Comparison of ENCODE assay signal across 22 cellular contexts in genomic region chr1:78843111-78843908, GRCh38.
DNase-seq lines count a peak whose midpoint lies in the region; ATAC-seq and TF ChIP-seq lines count a peak whose summit lies in the region.
"Had no signal": no experiment of that assay in that cellular context is flagged by ENCODE, and none has a peak within 500 bp of the region (broad histone marks: within the 10 kb centered on the region; RNA-seq: fewer than 3 reads in every experiment).

No MANE protein-coding gene starts in this region.

- no peaks in the 10 kb centered on the region for H3K9me3 Mint-ChIP-seq in activated T-cell treated with anti-CD3 and anti-CD28 coated beads, Interleukin-2, amount 50 U/mL, for 72 hours
- H3K9me3 Mint-ChIP-seq: T-helper 2 cell treated with Interferon-gamma antibody and Interleukin-4, amounts not matched to agents 5 μg/mL and 100 μg/mL, for 36 hours had no signal

- H3K4me2 ChIP-seq in fibroblast of lung (ENCODE audit: extremely low read depth, insufficient read depth, low read length): no peak overlapping the region
- H3K4me2 ChIP-seq in smooth muscle cell: peak overlapping the region; percentile 62
- H3K4me2 ChIP-seq: BLaER1 treated with 17β-estradiol and CSF1 and Interleukin-3, amounts not matched to agents 10 nM and 100 nM had no signal

- no peak overlapping the region for H3K9ac ChIP-seq in fibroblast of lung (ENCODE audit: insufficient read depth, low read length)
- no peak overlapping the region for H3K9ac ChIP-seq in smooth muscle cell (ENCODE audit: low read depth)
- H3K9ac ChIP-seq: BLaER1 treated with 17β-estradiol and CSF1 and Interleukin-3, amounts not matched to agents 10 nM and 100 nM had no signal

- no peaks in the 10 kb centered on the region for H3K27me3 Mint-ChIP-seq in activated T-cell treated with anti-CD3 and anti-CD28 coated beads, Interleukin-2, amount 50 U/mL, for 72 hours (ENCODE audit: low read depth)

- H3K79me2 ChIP-seq in fibroblast of lung (ENCODE audit: control insufficient read depth, insufficient read depth, low read length) (no peaks in the 10 kb centered on the region), smooth muscle cell (ENCODE audit: low read depth) (no peaks in the 10 kb centered on the region)

- H3K27me3 ChIP-seq in fibroblast of lung (ENCODE audit: control insufficient read depth, insufficient read depth, low read length) (no peaks in the 10 kb centered on the region), smooth muscle cell (ENCODE audit: low read depth) (no peaks in the 10 kb centered on the region)
- H3K27me3 ChIP-seq: BLaER1 treated with 17β-estradiol and CSF1 and Interleukin-3, amounts not matched to agents 10 nM and 100 nM; esophagus squamous epithelium; heart right ventricle; neutrophil; Peyer's patch had no signal

- no peak overlapping the region for H3K27ac Mint-ChIP-seq in activated T-cell treated with anti-CD3 and anti-CD28 coated beads, Interleukin-2, amount 50 U/mL, for 72 hours
- H3K27ac Mint-ChIP-seq: activated CD8-positive, alpha-beta T cell treated with anti-CD3 and anti-CD28 coated beads, Interleukin-2, amount 10 ng/mL, durations not matched to agents 7 days and 5 days; immature natural killer cell; T-helper 2 cell treated with Interferon-gamma antibody and Interleukin-4, amounts not matched to agents 5 μg/mL and 100 μg/mL, for 36 hours had no signal

- H3K4me1 Mint-ChIP-seq in activated T-cell treated with anti-CD3 and anti-CD28 coated beads, Interleukin-2, amount 50 U/mL, for 72 hours (ENCODE audit: low read depth): no peaks in the 10 kb centered on the region
- H3K4me1 Mint-ChIP-seq: immature natural killer cell had no signal

- H3K4me3 Mint-ChIP-seq in activated T-cell treated with anti-CD3 and anti-CD28 coated beads, Interleukin-2, amount 50 U/mL, for 72 hours: no peak overlapping the region
- H3K4me3 Mint-ChIP-seq: activated CD8-positive, alpha-beta T cell treated with anti-CD3 and anti-CD28 coated beads, Interleukin-2, amount 10 ng/mL, durations not matched to agents 7 days and 5 days; immature natural killer cell; T-helper 2 cell treated with Interferon-gamma antibody and Interleukin-4, amounts not matched to agents 5 μg/mL and 100 μg/mL, for 36 hours had no signal

- 21% methylated on average over 5 of the region's 5 CpGs for WGBS in smooth muscle cell (ENCODE audit: low lambda C conversion rate)

- H2AFZ ChIP-seq in fibroblast of lung (ENCODE audit: low read length) (no peak overlapping the region), smooth muscle cell (ENCODE audit: low read depth) (peak overlapping the region; percentile 38)

- ATAC-seq in SK-N-SH treated with all-trans-retinoic acid at 6 μM for 48 hours (peak; percentile 13), GM18502 (IDR thresholded peaks at IDR 0.05; ENCODE audit: poor library complexity, unreplicated experiment) (no peak)
- ATAC-seq in activated T-cell treated with anti-CD3 and anti-CD28 coated beads, Interleukin-2, amount 50 U/mL, for 72 hours (replicated peaks in 1 of 2): no peak
- ATAC-seq: activated CD8-positive, alpha-beta T cell treated with anti-CD3 and anti-CD28 coated beads, Interleukin-2, amount 10 ng/mL, durations not matched to agents 7 days and 5 days; heart right ventricle had no signal

- H3K4me3 ChIP-seq in fibroblast of lung (replicated peaks in 1 of 4; ENCODE audit: control extremely low read depth in 1 of 4, insufficient read depth in 1 of 4, low read depth in 3 of 4, low read length in 4 of 4) (no peak overlapping the region), smooth muscle cell (no peak overlapping the region)
- H3K4me3 ChIP-seq: BLaER1 treated with 17β-estradiol and CSF1 and Interleukin-3, amounts not matched to agents 10 nM and 100 nM; esophagus squamous epithelium; heart right ventricle; Peyer's patch had no signal

- H3K36me3 ChIP-seq in fibroblast of lung (ENCODE audit: control insufficient read depth, insufficient read depth, low read length): no peaks in the 10 kb centered on the region
- H3K36me3 ChIP-seq in smooth muscle cell (ENCODE audit: low read depth): no peaks in the 10 kb centered on the region
- H3K36me3 ChIP-seq: BLaER1 treated with 17β-estradiol and CSF1 and Interleukin-3, amounts not matched to agents 10 nM and 100 nM; esophagus squamous epithelium; heart right ventricle; neutrophil; Peyer's patch had no signal

- DNase-seq in HCEC 1CT (peak; percentile 53), fibroblast of lung (ENCODE audit: low read depth in 2 of 2) (peak; percentile 65 to 66), smooth muscle cell (lab: John Stamatoyannopoulos, UW; ENCODE audit: unreplicated experiment) (no peak), GM19240 (ENCODE audit: insufficient read length, low spot score) (no peak)
- no peak for DNase-seq in activated T-cell treated with anti-CD3 and anti-CD28 coated beads, Interleukin-2, amount 50 U/mL, for 72 hours
- DNase-seq: activated CD8-positive, alpha-beta T cell treated with anti-CD3 and anti-CD28 coated beads, Interleukin-2, amount 10 ng/mL, durations not matched to agents 7 days and 5 days; activated naive CD4-positive, alpha-beta T cell treated with Interleukin-2 at 50 U/mL for 16 hours; activated T-cell treated with anti-CD3 and anti-CD28 coated beads, Interleukin-2, amount 50 U/mL, for 1 hour; anterior cingulate cortex; esophagus squamous epithelium; heart right ventricle; immature natural killer cell; KG1; NCI-H187 treated with DMSO at 0.1 percent for 48 hours; NCI-H446; Peyer's patch; stimulated activated CD4-positive, alpha-beta T cell treated with anti-CD3 and anti-CD28 coated beads, Interleukin-12 subunit alpha, Interleukin-12 subunit beta, amount 100 ng/mL, for 4 hours had no signal

- H3K9me3 ChIP-seq in fibroblast of lung (ENCODE audit: control insufficient read depth, insufficient read depth, low read depth, low read length) (no peaks in the 10 kb centered on the region), smooth muscle cell (replicated peaks; ENCODE audit: low read depth) (no peaks in the 10 kb centered on the region)
- H3K9me3 ChIP-seq: BLaER1 treated with 17β-estradiol and CSF1 and Interleukin-3, amounts not matched to agents 10 nM and 100 nM; esophagus squamous epithelium; heart right ventricle; neutrophil; Peyer's patch had no signal

- H3F3A ChIP-seq in smooth muscle cell (ENCODE audit: low read depth): no peaks in the 10 kb centered on the region

- no peaks in the 10 kb centered on the region for H3K36me3 Mint-ChIP-seq in activated T-cell treated with anti-CD3 and anti-CD28 coated beads, Interleukin-2, amount 50 U/mL, for 72 hours (ENCODE audit: insufficient read depth in 2 of 2)
- H3K36me3 Mint-ChIP-seq: immature natural killer cell had no signal

- H3K4me1 ChIP-seq in fibroblast of lung (ENCODE audit: control insufficient read depth, extremely low read depth, insufficient read depth, low read length): peaks cover 4% of the 10 kb centered on the region
- H3K4me1 ChIP-seq in smooth muscle cell (ENCODE audit: low read depth): peaks cover 25% of the 10 kb centered on the region
- H3K4me1 ChIP-seq: Peyer's patch had no signal

- no peaks in the 10 kb centered on the region for H4K20me1 ChIP-seq in fibroblast of lung (ENCODE audit: control insufficient read depth, extremely low read depth, insufficient read depth, low read length)
- H4K20me1 ChIP-seq in smooth muscle cell (ENCODE audit: low read depth): no peaks in the 10 kb centered on the region
- H4K20me1 ChIP-seq: BLaER1 treated with 17β-estradiol and CSF1 and Interleukin-3, amounts not matched to agents 10 nM and 100 nM had no signal

- H3K27ac ChIP-seq in fibroblast of lung (ENCODE audit: insufficient read depth, low read length) (no peak overlapping the region), smooth muscle cell (ENCODE audit: low read depth) (peak overlapping the region; percentile 59)
- H3K27ac ChIP-seq: BLaER1 treated with 17β-estradiol and CSF1 and Interleukin-3, amounts not matched to agents 10 nM and 100 nM; esophagus squamous epithelium; heart right ventricle; neutrophil; Peyer's patch had no signal

- no peak for TF ChIP-seq CTCF in fibroblast of lung (conservative IDR thresholded peaks at IDR 0.05 in 1 of 2, IDR thresholded peaks at IDR 0.05 in 1 of 2; ENCODE audit: low read depth in 1 of 2, low read length in 2 of 2)
- no peak for TF ChIP-seq CTCF in smooth muscle cell (IDR thresholded peaks at IDR 0.05; ENCODE audit: borderline replicate concordance, insufficient read depth, poor library complexity, severe bottlenecking)

TF ChIP-seq in SK-N-SH treated with all-trans-retinoic acid at 6 μM for 48 hours, 23 proteins besides CTCF, POLR2A, EP300 and RAD21 (continues in another document):
- TF ChIP-seq TOX (CRISPR knock-in tag; IDR thresholded peaks at IDR 0.05; ENCODE audit: borderline replicate concordance): no peak
- TF ChIP-seq ARNTL (CRISPR knock-in tag; IDR thresholded peaks at IDR 0.05; ENCODE audit: borderline replicate concordance, low read depth): no peak
- no peak for TF ChIP-seq CSDC2 (CRISPR knock-in tag; IDR thresholded peaks at IDR 0.05)
- TF ChIP-seq ZNF8 (CRISPR knock-in tag; IDR thresholded peaks at IDR 0.05): no peak
- no peak for TF ChIP-seq SNAI2 (CRISPR knock-in tag; IDR thresholded peaks at IDR 0.05)
- TF ChIP-seq ZFP30 (CRISPR knock-in tag; IDR thresholded peaks at IDR 0.05): no peak
- no peak for TF ChIP-seq RARB (CRISPR knock-in tag; IDR thresholded peaks at IDR 0.05)
- no peak for TF ChIP-seq ISL1 (CRISPR knock-in tag; IDR thresholded peaks at IDR 0.05)
- TF ChIP-seq ZFP3 (CRISPR knock-in tag; IDR thresholded peaks at IDR 0.05): no peak
- TF ChIP-seq, protein P1, sequence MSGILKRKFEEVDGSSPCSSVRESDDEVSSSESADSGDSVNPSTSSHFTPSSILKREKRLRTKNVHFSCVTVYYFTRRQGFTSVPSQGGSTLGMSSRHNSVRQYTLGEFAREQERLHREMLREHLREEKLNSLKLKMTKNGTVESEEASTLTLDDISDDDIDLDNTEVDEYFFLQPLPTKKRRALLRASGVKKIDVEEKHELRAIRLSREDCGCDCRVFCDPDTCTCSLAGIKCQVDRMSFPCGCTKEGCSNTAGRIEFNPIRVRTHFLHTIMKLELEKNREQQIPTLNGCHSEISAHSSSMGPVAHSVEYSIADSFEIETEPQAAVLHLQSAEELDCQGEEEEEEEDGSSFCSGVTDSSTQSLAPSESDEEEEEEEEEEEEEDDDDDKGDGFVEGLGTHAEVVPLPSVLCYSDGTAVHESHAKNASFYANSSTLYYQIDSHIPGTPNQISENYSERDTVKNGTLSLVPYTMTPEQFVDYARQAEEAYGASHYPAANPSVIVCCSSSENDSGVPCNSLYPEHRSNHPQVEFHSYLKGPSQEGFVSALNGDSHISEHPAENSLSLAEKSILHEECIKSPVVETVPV (CRISPR knock-in tag; IDR thresholded peaks at IDR 0.05): no peak

Comparison
In these comparisons a context has a peak if more than half of its experiments do, and no peak if none do; other contexts are left out.
1. DNase-seq: peak in HCEC 1CT (single experiment) and fibroblast of lung (2 of 2); none in smooth muscle cell (single experiment), activated T-cell treated with anti-CD3 and anti-CD28 coated beads, Interleukin-2, amount 50 U/mL, for 72 hours (0 of 2) and GM19240 (single experiment).